9 cellular contexts compared by ENCODE assay signal in genomic region chr19:39531834-39532232, GRCh38. TPM values are rescaled to one million over a fixed set of nuclear protein-coding genes. Genes with fewer than 3 reads are reported as not detected.
DNase-seq lines count a peak whose midpoint lies in the region; ATAC-seq and TF ChIP-seq lines count a peak whose summit lies in the region.
"Had no signal": no experiment of that assay in that cellular context is flagged by ENCODE, and none has a peak within 500 bp of the region (broad histone marks: within the 10 kb centered on the region; RNA-seq: fewer than 3 reads in every experiment).

No MANE protein-coding gene starts in this region.

- POLR2A ChIA-PET in MCF 10A (lab: Yijun Ruan, JAX) = interaction anchor here (0.6 to 3.6 kb wide), 10 partner anchors 19 to 233 kb away, joined by 3 to 21 read pairs (median 5); partner anchors contain the start of genes MED29, PAF1, RPS16 and SUPT5H

- peak overlapping the region; percentile 81 for H3K4me3 Mint-ChIP-seq in MCF 10A (ENCODE audit: unreplicated experiment)

- in situ Hi-C loops in GM13977 (cut with MboI; ENCODE audit: low pct_unique_long_range_greater_than_20kb, low sequenced_read_pairs, unreplicated experiment) = loop anchor here (10.0 to 25.0 kb wide), 2 partner anchors 97 to 420 kb away; partner anchors contain the start of gene RPS16

- no peaks in the 10 kb centered on the region for H3K9me3 Mint-ChIP-seq in MCF 10A (ENCODE audit: unreplicated experiment)

- peaks cover 0 to 11% of the 10 kb centered on the region in 2 donors for H3K4me1 ChIP-seq in right atrium auricular region
- peaks cover 19% of the 10 kb centered on the region for H3K4me1 ChIP-seq in mononuclear cell (ENCODE audit: insufficient read depth, low read length)

- no peaks in the 10 kb centered on the region for H3K36me3 ChIP-seq in right atrium auricular region

- peaks cover 5% of the 10 kb centered on the region for H3K4me1 Mint-ChIP-seq in MCF 10A (ENCODE audit: insufficient read depth, unreplicated experiment)

- DNase-seq in right atrium auricular region (ENCODE audit: low spot score) (no peak), left cardiac atrium (no peak), MCF 10A (ENCODE audit: unreplicated experiment) (no peak), GM13977 (ENCODE audit: low spot score) (no peak)

- intact Hi-C loops in left cardiac atrium (cut with DNase I) (loop anchor here (2.0 to 10.0 kb wide), 3 partner anchors 47 to 90 kb away; partner anchors contain the start of gene TIMM50 (in 1 of the 2)), MCF 10A (cut with micrococcal nuclease) (loop anchor here (1.0 to 10.0 kb wide), 4 partner anchors 58 to 407 kb away; partner anchors contain the start of gene PAK4)

- H3K4me3 ChIP-seq in right atrium auricular region (peak overlapping the region; percentile 86 to 96), mononuclear cell (ENCODE audit: low read length) (peak overlapping the region; percentile 78)

- TF ChIP-seq CTCF in right atrium auricular region (IDR thresholded peaks at IDR 0.05) (no peak), MCF 10A (IDR thresholded peaks at IDR 0.05; ENCODE audit: unreplicated experiment) (no peak), GM13977 (IDR thresholded peaks at IDR 0.05; ENCODE audit: extremely low read depth, insufficient read depth, missing control alignments) (no peak)

- no peaks in the 10 kb centered on the region for H3K27me3 Mint-ChIP-seq in MCF 10A (ENCODE audit: insufficient read depth, unreplicated experiment)

- peak overlapping the region; percentile 89 to 91 for H3K27ac ChIP-seq in right atrium auricular region

- BruUV-seq in MCF 10A (replicated peaks; lab: Mats Ljungman, UMichigan) = no TSS peak

- ATAC-seq in left cardiac atrium (no peak), HG03354 (IDR thresholded peaks at IDR 0.05; ENCODE audit: poor library complexity, severe bottlenecking, unreplicated experiment) (no peak), GM19023 (IDR thresholded peaks at IDR 0.05; ENCODE audit: unreplicated experiment) (no peak), HG03378 (IDR thresholded peaks at IDR 0.05; ENCODE audit: unreplicated experiment) (no peak)

- H3K27me3 ChIP-seq in right atrium auricular region (no peaks in the 10 kb centered on the region), mononuclear cell (ENCODE audit: insufficient read depth, low read length) (no peaks in the 10 kb centered on the region)

- no peaks in the 10 kb centered on the region for H3K9me3 ChIP-seq in right atrium auricular region
- no peaks in the 10 kb centered on the region for H3K9me3 ChIP-seq in mononuclear cell (ENCODE audit: low read depth, low read length)

- peaks cover 39% of the 10 kb centered on the region for H3K36me3 Mint-ChIP-seq in MCF 10A (ENCODE audit: insufficient read depth, unreplicated experiment)

- CTCF ChIA-PET in MCF 10A (lab: Yijun Ruan, JAX) = interaction anchor here (0.7 to 3.5 kb wide), 12 partner anchors 12 to 277 kb away, joined by 3 to 51 read pairs (median 6); partner anchors contain the start of gene SUPT5H

- peak overlapping the region; percentile 79 for H3K27ac Mint-ChIP-seq in MCF 10A (ENCODE audit: low read depth, unreplicated experiment)

RNA-seq across cellular contexts. Expression of gene EID2B, which starts 0.8 kb away (rescaled TPM):
- total RNA-seq in right atrium auricular region = 1 to 10 TPM; 2.1 to 2.3 TPM
- total RNA-seq in left cardiac atrium = 1 to 10 TPM; 2.3 to 2.4 TPM
- 2.0 and 3.3 TPM in 2 replicates for total RNA-seq in MCF 10A (2022)
- 6.0 TPM for total RNA-seq in mononuclear cell

RNA-seq across cellular contexts. Expression of gene EID2, which starts 8.1 kb away (rescaled TPM):
- 10 to 100 TPM in 1 of 2 donors, 1 to 10 TPM in 1; 6.7 to 11.1 TPM for total RNA-seq in right atrium auricular region
- 10 to 100 TPM; 11.0 to 14.8 TPM for total RNA-seq in left cardiac atrium
- 8.5 and 10.4 TPM in 2 replicates for total RNA-seq in MCF 10A (2022)
- 14.4 TPM for total RNA-seq in mononuclear cell

RNA-seq across cellular contexts. Expression of gene SELENOV, which starts 16.9 kb away (rescaled TPM):
- total RNA-seq in right atrium auricular region = not detected
- total RNA-seq in left cardiac atrium = not detected
- total RNA-seq in MCF 10A (2022) = not detected in 2 replicates
- not detected for total RNA-seq in mononuclear cell
- total RNA-seq: RPMI7951 had no signal

RNA-seq across cellular contexts. Expression of gene DLL3, which starts 33.1 kb away (rescaled TPM):
- not detected for total RNA-seq in right atrium auricular region
- not detected for total RNA-seq in left cardiac atrium
- total RNA-seq in MCF 10A (2022) = 0.56 and 0.68 TPM in 2 replicates
- not detected for total RNA-seq in mononuclear cell

RNA-seq across cellular contexts. Expression of gene TIMM50, which starts 51.2 kb away (rescaled TPM):
- total RNA-seq in right atrium auricular region (10 to 100 TPM; 60.0 to 80.9 TPM), left cardiac atrium (10 to 100 TPM; 60.3 to 71.2 TPM), MCF 10A (2022) (71.2 and 94.2 TPM in 2 replicates), mononuclear cell (17.1 TPM)
